ENCODE assay signal across 5 cellular contexts in genomic region chr12:88406905-88407304, GRCh38.
"Had no signal": no experiment of that assay in that cellular context is flagged by ENCODE, and none has a peak within 500 bp of the region (broad histone marks: within the 10 kb centered on the region; RNA-seq: fewer than 3 reads in every experiment).

No MANE protein-coding gene starts in this region.

- ATAC-seq: HepG2, K562 had no signal

- DNase-seq: IMR-90, KBM-7 had no signal

- H3K27ac ChIP-seq: HL-60 had no signal

- H3K4me3 ChIP-seq: K562 had no signal
